In the genomic region with DNA sequence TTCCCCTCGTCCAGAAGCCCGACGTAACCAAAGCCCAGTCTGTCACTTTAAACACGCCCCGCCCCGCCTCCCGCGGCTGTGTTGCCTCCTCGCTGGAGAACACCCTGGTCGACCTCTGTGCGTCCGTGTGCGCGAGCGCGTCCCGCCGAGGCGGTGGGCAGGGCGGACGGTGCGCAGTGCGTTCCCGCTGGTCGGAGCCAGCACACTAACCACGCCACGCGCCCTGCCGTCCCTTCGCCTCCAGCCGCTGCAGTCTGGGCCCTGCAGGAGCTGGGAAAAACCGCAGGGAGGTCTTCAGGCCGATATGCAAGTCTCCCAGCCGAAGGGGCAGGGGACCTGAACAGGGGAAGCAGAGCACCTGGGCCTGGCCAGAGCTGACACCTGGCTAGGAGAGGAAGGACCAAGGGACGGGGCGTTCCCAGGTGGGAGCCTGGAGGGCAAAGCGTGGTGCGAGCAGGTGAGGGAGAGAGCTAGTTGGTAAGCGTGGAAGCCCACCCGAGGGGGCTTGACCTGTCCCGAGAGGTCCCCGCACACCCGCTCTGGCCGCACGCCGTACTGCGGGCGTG, we compare ENCODE assay signal across 8 cellular contexts. TPM values are rescaled to one million over a fixed set of nuclear protein-coding genes. Genes with fewer than 3 reads are reported as not detected.
DNase-seq lines count a peak whose midpoint lies in the region; ATAC-seq and TF ChIP-seq lines count a peak whose summit lies in the region.

No MANE protein-coding gene starts in this region.

- intact Hi-C loops in spleen (cut with DNase I; ENCODE audit: low total_unique reads): loop anchor here (10.0 kb wide), 1 partner anchor 97 kb away; the partner anchor contains the start of genes C8G and FBXW5

- H3K27ac ChIP-seq in spleen: peak overlapping the region; percentile 80 to 93 (median 88)

- H3K9me3 Mint-ChIP-seq in T-helper 2 cell treated with Interferon-gamma antibody and Interleukin-4, amounts not matched to agents 5 μg/mL and 100 μg/mL, for 36 hours: no peaks in the 10 kb centered on the region

- TF ChIP-seq CTCF in spleen (IDR thresholded peaks at IDR 0.05 in 8 of 11, conservative IDR thresholded peaks at IDR 0.05 in 3 of 11): no peak

- H3K4me3 ChIP-seq in iPS-15b (ENCODE audit: low read depth, low read length): peak overlapping the region; percentile 90
- H3K4me3 ChIP-seq in spleen: peak overlapping the region; percentile 57 to 90 (median 82)

- peak overlapping the region; percentile 90 for H3K27ac Mint-ChIP-seq in T-helper 2 cell treated with Interferon-gamma antibody and Interleukin-4, amounts not matched to agents 5 μg/mL and 100 μg/mL, for 36 hours

- peak overlapping the region; percentile 88 for H3K9ac ChIP-seq in iPS-15b (ENCODE audit: low read depth, low read length)

- TF ChIP-seq POLR2A in GM15510 (IDR thresholded peaks at IDR 0.05; ENCODE audit: borderline replicate concordance, extremely low read depth, insufficient read length): peak; percentile 79
- TF ChIP-seq POLR2A in spleen (IDR thresholded peaks at IDR 0.05): no peak

- H3K4me1 ChIP-seq in iPS-15b (ENCODE audit: control insufficient read depth, insufficient read depth, low read length) (no peaks in the 10 kb centered on the region), spleen (peaks cover 35 to 83% (median 64%) of the 10 kb centered on the region in 6 donors)

- H3K36me3 ChIP-seq in iPS-15b (ENCODE audit: control insufficient read depth, insufficient read depth, low read length): peaks cover 21% of the 10 kb centered on the region
- H3K36me3 ChIP-seq in spleen: peaks cover 0 to 38% (median 8%) of the 10 kb centered on the region in 6 donors

- peaks cover 2% of the 10 kb centered on the region for H3K36me3 Mint-ChIP-seq in T-helper 2 cell treated with Interferon-gamma antibody and Interleukin-4, amounts not matched to agents 5 μg/mL and 100 μg/mL, for 36 hours (ENCODE audit: low read depth)

- no peaks in the 10 kb centered on the region for H3K27me3 ChIP-seq in iPS-15b (ENCODE audit: control insufficient read depth, insufficient read depth, low read length)
- peaks cover 0 to 56% (median 45%) of the 10 kb centered on the region in 7 donors for H3K27me3 ChIP-seq in spleen (replicated peaks in 1 of 7)

- no peak for ATAC-seq in HG02884 (IDR thresholded peaks at IDR 0.05; ENCODE audit: unreplicated experiment)
- no peak for ATAC-seq in HG02973 (IDR thresholded peaks at IDR 0.05; ENCODE audit: unreplicated experiment)

- peak overlapping the region; percentile 92 for H3K4me3 Mint-ChIP-seq in T-helper 2 cell treated with Interferon-gamma antibody and Interleukin-4, amounts not matched to agents 5 μg/mL and 100 μg/mL, for 36 hours

- peaks cover 17% of the 10 kb centered on the region for H3K27me3 Mint-ChIP-seq in T-helper 2 cell treated with Interferon-gamma antibody and Interleukin-4, amounts not matched to agents 5 μg/mL and 100 μg/mL, for 36 hours (ENCODE audit: low read depth)

- H3K4me1 Mint-ChIP-seq in T-helper 2 cell treated with Interferon-gamma antibody and Interleukin-4, amounts not matched to agents 5 μg/mL and 100 μg/mL, for 36 hours (ENCODE audit: low read depth): peaks cover 12% of the 10 kb centered on the region

- DNase-seq in NCI-H1092 treated with DMSO at 0.1 percent for 48 hours (lab: John Stamatoyannopoulos, UW) (peak; percentile 38), astrocyte of the hippocampus (ENCODE audit: low read depth, low spot score) (peak; percentile 81), spleen (peak; percentile 95)
- DNase-seq in T-helper 2 cell treated with Interferon-gamma antibody and Interleukin-4, amounts not matched to agents 5 μg/mL and 100 μg/mL, for 36 hours (ENCODE audit: low spot score): peak; percentile 86

- 0 to 2% (median 1%) methylated on average over 34 to 48 of the region's 48 CpGs for WGBS in spleen, 5 donors

- no peaks in the 10 kb centered on the region for H3K9me3 ChIP-seq in iPS-15b (ENCODE audit: control insufficient read depth, insufficient read depth, low read length)
- H3K9me3 ChIP-seq in spleen: no peaks in the 10 kb centered on the region

RNA-seq across cellular contexts. Expression of gene PHPT1, which starts 1.3 kb away (rescaled TPM):
- 10 to 100 TPM; 32.3 to 71.0 (median 63.3) TPM for total RNA-seq in spleen
- polyA plus RNA-seq in spleen: 100 to 1,000 TPM in 2 of 3 donors, 10 to 100 TPM in 1; 95.9 to 117 (median 106) TPM

RNA-seq across cellular contexts. Expression of gene MAMDC4, which starts 4.2 kb away (rescaled TPM):
- 10 to 100 TPM in 5 of 7 donors, 1 to 10 TPM in 2; 5.4 to 20.8 (median 11.3) TPM for total RNA-seq in spleen
- polyA plus RNA-seq in spleen: 10 to 100 TPM in 2 of 3 donors, 1 to 10 TPM in 1; 4.9 to 32.0 (median 12.7) TPM

RNA-seq across cellular contexts. Expression of gene AJM1, which starts 5.6 kb away (rescaled TPM):
- 10 to 100 TPM in 1 of 7 donors, 1 to 10 TPM in 6; 3.3 to 13.1 (median 6.3) TPM for total RNA-seq in spleen
- 1 to 10 TPM in 2 of 3 donors, under 1 TPM in 1; 0.91 to 3.9 (median 1.0) TPM for polyA plus RNA-seq in spleen

RNA-seq across cellular contexts. Expression of gene EDF1, which starts 18.2 kb away (rescaled TPM):
- 100 to 1,000 TPM; 184 to 241 (median 225) TPM for total RNA-seq in spleen
- 100 to 1,000 TPM; 347 to 462 (median 441) TPM for polyA plus RNA-seq in spleen

RNA-seq across cellular contexts. Expression of gene TRAF2, which starts 38.4 kb away (rescaled TPM):
- total RNA-seq in spleen: 10 to 100 TPM; 14.9 to 49.7 (median 29.6) TPM
- 10 to 100 TPM; 13.6 to 23.1 (median 19.6) TPM for polyA plus RNA-seq in spleen

Comparison
In these comparisons a context has a peak if more than half of its experiments do, and no peak if none do; other contexts are left out.
1. DNase-seq: peak in every context shown above with its lines; median percentile 95 in spleen; 86 in T-helper 2 cell treated with Interferon-gamma antibody and Interleukin-4, amounts not matched to agents 5 μg/mL and 100 μg/mL, for 36 hours; 81 in astrocyte of the hippocampus; 38 in NCI-H1092 treated with DMSO at 0.1 percent for 48 hours.